ENCODE assay signal across 24 cellular contexts in the genomic region with DNA sequence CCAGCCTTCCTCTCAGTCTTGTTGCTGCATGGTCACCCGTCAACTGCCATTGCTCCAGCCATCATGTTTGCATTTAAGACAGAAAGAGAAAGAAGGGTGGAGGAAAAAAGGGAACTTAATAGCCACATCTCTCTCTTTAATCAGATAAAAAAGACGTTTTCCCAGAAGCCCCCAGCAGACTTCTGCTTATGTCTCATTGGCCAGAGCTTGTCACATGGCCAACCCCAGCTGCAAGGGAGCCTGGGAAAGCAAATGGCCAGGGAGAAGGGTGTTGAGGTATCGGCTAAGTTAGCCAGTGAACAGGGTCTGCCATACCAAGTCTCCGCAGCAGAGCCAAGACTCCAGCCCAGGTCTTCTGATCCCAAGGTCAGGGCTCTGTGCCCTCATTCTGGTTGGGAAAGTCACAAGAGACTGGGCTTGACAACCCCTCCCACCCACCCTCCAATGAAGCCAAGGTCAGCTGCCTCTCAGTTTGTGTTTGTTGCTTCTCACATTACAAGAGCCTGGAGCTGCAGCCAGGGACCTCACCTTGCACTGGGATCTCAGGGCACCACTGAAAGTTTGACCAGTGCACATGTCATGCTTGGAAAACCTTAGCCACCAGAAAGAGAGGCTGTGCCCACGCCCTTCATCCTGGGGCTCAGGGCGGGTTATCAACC.
DNase-seq lines count a peak whose midpoint lies in the region; ATAC-seq, FAIRE-seq and TF ChIP-seq lines count a peak whose summit lies in the region.
"Had no signal": no experiment of that assay in that cellular context is flagged by ENCODE, and none has a peak within 500 bp of the region (broad histone marks: within the 10 kb centered on the region; RNA-seq: fewer than 3 reads in every experiment).

No MANE protein-coding gene starts in this region.

- H3K36me3 ChIP-seq in OCI-LY7 (ENCODE audit: insufficient read depth, low read length) = peaks cover 31% of the 10 kb centered on the region
- no peaks in the 10 kb centered on the region for H3K36me3 ChIP-seq in bronchial epithelial cell (ENCODE audit: control insufficient read depth, insufficient read depth, low read length)
- H3K36me3 ChIP-seq in upper lobe of right lung = no peaks in the 10 kb centered on the region
- H3K36me3 ChIP-seq: HAP-1 had no signal

- H3K27me3 ChIP-seq in bronchial epithelial cell (ENCODE audit: control insufficient read depth, insufficient read depth, low read length) (no peaks in the 10 kb centered on the region), upper lobe of right lung (no peaks in the 10 kb centered on the region)

- no peak overlapping the region for H3K4me2 ChIP-seq in OCI-LY7 (ENCODE audit: low read length)
- H3K4me2 ChIP-seq: GM23338 had no signal

- BruUV-seq in OCI-LY7 (replicated peaks; lab: Mats Ljungman, UMichigan) = no TSS peak

- no peaks in the 10 kb centered on the region for H3K9me2 ChIP-seq in OCI-LY7 (ENCODE audit: insufficient read depth, low read length)

- peak overlapping the region; percentile 30; the same call in 1 of the 2 replicates for H2AFZ ChIP-seq in OCI-LY7 (ENCODE audit: low read length)
- H2AFZ ChIP-seq: GM23338 had no signal

- TF ChIP-seq CTCF in OCI-LY7 (conservative IDR thresholded peaks at IDR 0.05; ENCODE audit: low read length) (no peak), bronchial epithelial cell (IDR thresholded peaks at IDR 0.05; ENCODE audit: insufficient read depth, low read length, severe bottlenecking) (no peak), upper lobe of right lung (IDR thresholded peaks at IDR 0.05) (no peak)

- FAIRE-seq in bronchial epithelial cell (lab: Jason Lieb, UNC) = peak; percentile 23
- FAIRE-seq: G401.6, GM18507 had no signal

- DNase-seq in left ventricle myocardium superior (no peak), Right ventricle myocardium superior (no peak), OCI-LY7 (ENCODE audit: low spot score) (no peak), bronchial epithelial cell (ENCODE audit: low read depth) (no peak), left colon (no peak), dermis blood vessel endothelial cell (no peak), upper lobe of right lung (no peak)
- DNase-seq: Calu3; CD8-positive, alpha-beta memory T cell; DMS153; KG1; NCI-H1105; NCI-H1694; NCI-H2081; NCI-H2171; NCI-H345; NCI-H524; NCI-H774; NK-92 treated with Interleukin-12 subunit alpha and Interleukin-12 subunit beta, amount 100 ng/mL, for 24 hours had no signal

- CTCF ChIA-PET in OCI-LY7 (lab: Charles Lee; ENCODE audit: unreplicated experiment) = no interaction called here

- H3K4me1 ChIP-seq in OCI-LY7 (ENCODE audit: insufficient read depth, low read length, poor library complexity, severe bottlenecking) = peaks cover 38% of the 10 kb centered on the region
- no peaks in the 10 kb centered on the region for H3K4me1 ChIP-seq in upper lobe of right lung
- H3K4me1 ChIP-seq: HAP-1 had no signal

- no peaks in the 10 kb centered on the region for H4K20me1 ChIP-seq in OCI-LY7 (ENCODE audit: insufficient read depth, low read length)
- H4K20me1 ChIP-seq: BLaER1 treated with 17β-estradiol and CSF1 and Interleukin-3, amounts not matched to agents 10 nM and 100 nM had no signal

- H3K79me2 ChIP-seq in OCI-LY7 (ENCODE audit: insufficient read depth, low read depth, low read length) = no peaks in the 10 kb centered on the region; the same call in 1 of the 2 replicates

- POLR2A ChIA-PET in OCI-LY7 (lab: Charles Lee) = interaction anchor here (0.6 to 1.1 kb wide), 2 partner anchors 9 kb away, joined by 3 to 4 read pairs; no protein-coding TSS in a partner anchor

- H3K4me3 ChIP-seq in OCI-LY7 (ENCODE audit: low read depth, low read length, poor library complexity, severe bottlenecking) (no peak overlapping the region), bronchial epithelial cell (ENCODE audit: low read depth, low read length) (no peak overlapping the region), upper lobe of right lung (no peak overlapping the region)
- H3K4me3 ChIP-seq: GM23338, HAP-1 had no signal

- H3K9me3 ChIP-seq in OCI-LY7 (ENCODE audit: low read length) (peaks cover 25% of the 10 kb centered on the region), upper lobe of right lung (no peaks in the 10 kb centered on the region)
- H3K9me3 ChIP-seq: HAP-1 had no signal

- ATAC-seq in left ventricle myocardium superior = peak; percentile 21
- no peak for ATAC-seq in Right ventricle myocardium superior (ENCODE audit: poor library complexity)
- ATAC-seq in left colon = no peak
- no peak for ATAC-seq in upper lobe of right lung

- H3K27ac ChIP-seq in OCI-LY7 (ENCODE audit: low read depth, low read length, poor library complexity, severe bottlenecking) = no peak overlapping the region
- no peak overlapping the region for H3K27ac ChIP-seq in upper lobe of right lung

- intact Hi-C loops in left ventricle myocardium superior (cut with micrococcal nuclease) (no loop called here), Right ventricle myocardium superior (cut with DNase I) (no loop called here), OCI-LY7 (cut with micrococcal nuclease; ENCODE audit: unreplicated experiment) (loop anchor here (5.0 to 10.0 kb wide), 4 partner anchors 322 to 1667 kb away; partner anchors contain the start of genes ARHGAP12, KIF5B and ZNF438), left colon (cut with DNase I, micrococcal nuclease) (no loop called here), upper lobe of right lung (cut with DNase I) (no loop called here)
